18 cellular contexts compared by ENCODE assay signal in the genomic region with DNA sequence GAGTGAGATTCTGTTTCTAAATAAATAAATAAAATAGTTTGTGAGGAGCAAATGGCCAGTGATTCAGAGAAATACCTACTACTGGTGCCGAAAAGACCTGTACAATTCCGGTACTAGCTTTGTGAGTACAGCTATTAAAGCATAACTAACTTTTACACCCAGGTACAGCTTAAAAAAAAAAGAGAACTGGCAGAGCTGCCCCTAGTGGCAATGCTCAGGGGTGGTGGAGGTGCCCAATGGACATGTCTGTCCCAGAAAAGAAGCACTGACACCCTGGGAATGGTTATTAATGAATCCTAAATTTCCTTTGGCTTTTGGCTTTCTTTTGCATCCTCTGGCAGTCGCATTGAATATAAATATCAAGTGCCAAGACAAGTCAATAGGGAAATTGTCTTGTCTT.
DNase-seq lines count a peak whose midpoint lies in the region; ATAC-seq and TF ChIP-seq lines count a peak whose summit lies in the region.
"Had no signal": no experiment of that assay in that cellular context is flagged by ENCODE, and none has a peak within 500 bp of the region (broad histone marks: within the 10 kb centered on the region; RNA-seq: fewer than 3 reads in every experiment).

No MANE protein-coding gene starts in this region.

- no peaks in the 10 kb centered on the region for H3K9me3 ChIP-seq in A673 (ENCODE audit: low read depth, low read length, poor library complexity, severe bottlenecking)
- H3K9me3 ChIP-seq in HCT116 (ENCODE audit: control insufficient read depth in 1 of 2, insufficient read depth in 1 of 2, low read depth in 1 of 2, low read length in 2 of 2): no peaks in the 10 kb centered on the region
- no peaks in the 10 kb centered on the region for H3K9me3 ChIP-seq in mammary epithelial cell (replicated peaks; ENCODE audit: insufficient read depth, low read length)
- no peaks in the 10 kb centered on the region for H3K9me3 ChIP-seq in mucosa of descending colon
- H3K9me3 ChIP-seq: esophagus squamous epithelium had no signal

- H3K4me3 Mint-ChIP-seq in T-cell: no peak overlapping the region
- H3K4me3 Mint-ChIP-seq: activated naive CD8-positive, alpha-beta T cell treated with anti-CD3 and anti-CD28 coated beads, Interleukin-2, amount 10 ng/mL, durations not matched to agents 7 days and 5 days; WTC11 had no signal

- H3K4me3 ChIP-seq in A673 (ENCODE audit: low read depth, low read length, poor library complexity, severe bottlenecking) (no peak overlapping the region), HCT116 (replicated peaks in 1 of 2; ENCODE audit: low read depth in 1 of 2, low read length in 2 of 2) (no peak overlapping the region), mammary epithelial cell (replicated peaks in 1 of 3; ENCODE audit: insufficient read depth in 1 of 3, low read depth in 2 of 3, low read length in 3 of 3) (no peak overlapping the region), mucosa of descending colon (no peak overlapping the region)
- H3K4me3 ChIP-seq: esophagus squamous epithelium, GM23248, K562 had no signal

- no peaks in the 10 kb centered on the region for H3K9me3 Mint-ChIP-seq in activated naive CD4-positive, alpha-beta T cell treated with anti-CD3 and anti-CD28 coated beads, Interleukin-2, amount 50 U/mL, for 72 hours
- H3K9me3 Mint-ChIP-seq in T-cell: no peaks in the 10 kb centered on the region
- H3K9me3 Mint-ChIP-seq: activated naive CD8-positive, alpha-beta T cell treated with anti-CD3 and anti-CD28 coated beads, Interleukin-2, amount 10 ng/mL, durations not matched to agents 7 days and 5 days; WTC11 had no signal

- RAD21 ChIA-PET in HCT116 (lab: Charles Lee; ENCODE audit: low non-redundant PET in 1 of 2, low total read pairs in 2 of 2, uncharacterized antibody in 2 of 2, unreplicated experiment in 2 of 2): no interaction called here

- no peaks in the 10 kb centered on the region for H3K9me2 ChIP-seq in HCT116 (ENCODE audit: insufficient read depth)

- TF ChIP-seq POLR2A in HCT116 (IDR thresholded peaks at IDR 0.05; ENCODE audit: borderline replicate concordance, extremely low read depth, insufficient read depth, insufficient read length): no peak

- H3K27me3 Mint-ChIP-seq in T-cell: peaks cover 2 to 5% of the 10 kb centered on the region in 2 donors
- H3K27me3 Mint-ChIP-seq: activated naive CD8-positive, alpha-beta T cell treated with anti-CD3 and anti-CD28 coated beads, Interleukin-2, amount 10 ng/mL, durations not matched to agents 7 days and 5 days had no signal

- no TSS peak for BruUV-seq in A673 (replicated peaks; lab: Mats Ljungman, UMichigan)
- no TSS peak for BruUV-seq in HCT116 (replicated peaks; lab: Mats Ljungman, UMichigan)
- no TSS peak for BruUV-seq in mammary epithelial cell (replicated peaks; lab: Mats Ljungman, UMichigan)

- no peak overlapping the region for H3K4me2 ChIP-seq in HCT116 (ENCODE audit: low read length)
- no peak overlapping the region for H3K4me2 ChIP-seq in mammary epithelial cell (ENCODE audit: insufficient read depth, low read depth, low read length)

- peak; percentile 35; the same call in 1 of the 2 replicates for TF ChIP-seq CTCF in A673 (conservative IDR thresholded peaks at IDR 0.05; ENCODE audit: low read depth, low read length)
- peak in 2 of 3 experiments; percentile 59 to 76; a peak in 4 of 6 replicates for TF ChIP-seq CTCF in HCT116 (IDR thresholded peaks at IDR 0.05 in 2 of 3, conservative IDR thresholded peaks at IDR 0.05 in 1 of 3; ENCODE audit: borderline replicate concordance in 1 of 3, insufficient read depth in 1 of 3, low read depth in 2 of 3, low read length in 2 of 3)
- peak; percentile 42 to 51 for TF ChIP-seq CTCF in mammary epithelial cell (conservative IDR thresholded peaks at IDR 0.05 in 1 of 2, IDR thresholded peaks at IDR 0.05 in 1 of 2; ENCODE audit: extremely low read depth in 1 of 2, insufficient read depth in 1 of 2, low read depth in 1 of 2, low read length in 2 of 2)
- TF ChIP-seq CTCF in mucosa of descending colon (IDR thresholded peaks at IDR 0.05): no peak

- WGBS in mammary epithelial cell (ENCODE audit: low coverage, missing lambda C conversion rate): 71% methylated on average over 3 of the region's 3 CpGs

- H3K4me1 ChIP-seq in A673 (ENCODE audit: insufficient read depth, low read length, poor library complexity, severe bottlenecking): no peaks in the 10 kb centered on the region
- H3K4me1 ChIP-seq in HCT116 (ENCODE audit: control insufficient read depth in 1 of 2, insufficient read depth in 2 of 2, low read length in 2 of 2): peaks cover 0 to 10% of the 10 kb centered on the region in 2 experiments; a peak in 1 of 4 replicates
- H3K4me1 ChIP-seq in mammary epithelial cell (ENCODE audit: insufficient read depth, low read length): peaks cover 5% of the 10 kb centered on the region
- H3K4me1 ChIP-seq in mucosa of descending colon (ENCODE audit: low read depth): peaks cover 4% of the 10 kb centered on the region

- no peak overlapping the region for H3K27ac Mint-ChIP-seq in activated naive CD4-positive, alpha-beta T cell treated with anti-CD3 and anti-CD28 coated beads, Interleukin-2, amount 50 U/mL, for 72 hours
- H3K27ac Mint-ChIP-seq in T-cell: no peak overlapping the region
- H3K27ac Mint-ChIP-seq: activated naive CD8-positive, alpha-beta T cell treated with anti-CD3 and anti-CD28 coated beads, Interleukin-2, amount 10 ng/mL, durations not matched to agents 7 days and 5 days; WTC11 had no signal

- H3K27ac ChIP-seq in A673 (ENCODE audit: low read depth, low read length, poor library complexity, severe bottlenecking): no peak overlapping the region
- H3K27ac ChIP-seq in HCT116 (ENCODE audit: low read depth, low read length): no peak overlapping the region
- no peak overlapping the region for H3K27ac ChIP-seq in mammary epithelial cell (ENCODE audit: insufficient read depth, low read depth, low read length)
- H3K27ac ChIP-seq: GM23248 had no signal

- H3K79me2 ChIP-seq in HCT116 (ENCODE audit: insufficient read depth, low read length) (no peaks in the 10 kb centered on the region), mammary epithelial cell (ENCODE audit: insufficient read depth, low read length) (no peaks in the 10 kb centered on the region)

- DNase-seq in A673 (ENCODE audit: low spot score): no peak
- DNase-seq in HCT116 (ENCODE audit: low read depth, low spot score): peak; percentile 6
- no peak for DNase-seq in mammary epithelial cell
- DNase-seq in mucosa of descending colon: no peak
- DNase-seq in activated naive CD4-positive, alpha-beta T cell treated with anti-CD3 and anti-CD28 coated beads, Interleukin-2, amount 50 U/mL, for 72 hours (ENCODE audit: low spot score in 2 of 2): no peak
- no peak for DNase-seq in T-cell
- no peak for DNase-seq in NCI-H1048 (lab: John Stamatoyannopoulos, UW)
- DNase-seq: activated CD8-positive, alpha-beta memory T cell treated with anti-CD3 and anti-CD28 coated beads, Interleukin-2, amount 50 U/mL, for 4 hours; activated naive CD8-positive, alpha-beta T cell treated with anti-CD3 and anti-CD28 coated beads, Interleukin-2, amount 10 ng/mL, durations not matched to agents 7 days and 5 days; esophagus squamous epithelium; GM23248; NCI-H2107; NK-92 treated with Interleukin-12 subunit alpha and Interleukin-12 subunit beta, amount 100 ng/mL, for 24 hours; posterior cingulate gyrus; stimulated activated CD8-positive, alpha-beta memory T cell treated with anti-CD3 and anti-CD28 coated beads, Interleukin-4, amount 100 ng/mL, for 48 hours had no signal

- H4K20me1 ChIP-seq in HCT116 (ENCODE audit: insufficient read depth): no peaks in the 10 kb centered on the region
- H4K20me1 ChIP-seq in mammary epithelial cell (ENCODE audit: insufficient read depth, low read length): no peaks in the 10 kb centered on the region

- intact Hi-C loops in A673 (cut with micrococcal nuclease; ENCODE audit: unreplicated experiment) (no loop called here), HCT116 (cut with micrococcal nuclease) (no loop called here), mammary epithelial cell (cut with micrococcal nuclease) (loop anchor here (2.0 kb wide), 1 partner anchor 86 kb away; the partner anchor contains the start of gene LIPG), mucosa of descending colon (cut with DNase I, micrococcal nuclease) (no loop called here)

- H3K4me1 Mint-ChIP-seq in T-cell: peaks cover 0 to 4% (median 3%) of the 10 kb centered on the region in 3 donors
- H3K4me1 Mint-ChIP-seq: activated naive CD8-positive, alpha-beta T cell treated with anti-CD3 and anti-CD28 coated beads, Interleukin-2, amount 10 ng/mL, durations not matched to agents 7 days and 5 days had no signal

- no peak overlapping the region for H3K9ac ChIP-seq in HCT116 (ENCODE audit: low read length)
- no peak overlapping the region for H3K9ac ChIP-seq in mammary epithelial cell (ENCODE audit: insufficient read depth, low read length)
- H3K9ac ChIP-seq: GM23248 had no signal

- CTCF ChIA-PET in A673 (lab: Charles Lee): interaction anchor here (0.6 kb wide), 1 partner anchor 11 kb away, joined by 3 read pairs; no protein-coding TSS in a partner anchor
- CTCF ChIA-PET in HCT116 (lab: Charles Lee): interaction anchor here (0.6 to 0.9 kb wide), 6 partner anchors 9 to 89 kb away, joined by 3 to 4 read pairs (median 3); no protein-coding TSS in a partner anchor
- CTCF ChIA-PET in mammary epithelial cell (lab: Charles Lee; ENCODE audit: low non-redundant PET): interaction anchor here (0.5 to 0.6 kb wide), 3 partner anchors 120 to 1427 kb away, joined by 3 to 6 read pairs (median 3); no protein-coding TSS in a partner anchor
- CTCF ChIA-PET in T-cell (lab: Charles Lee): interaction anchor here in 1 of 2 donors (0.7 kb wide), 1 partner anchor 13 kb away, joined by 3 read pairs; no protein-coding TSS in a partner anchor

- in situ Hi-C loops in mammary epithelial cell (cut with MboI; ENCODE audit: low sequenced_read_pairs in 2 of 2): no loop called here

- H3K36me3 Mint-ChIP-seq in activated naive CD4-positive, alpha-beta T cell treated with anti-CD3 and anti-CD28 coated beads, Interleukin-2, amount 50 U/mL, for 72 hours: no peaks in the 10 kb centered on the region
- H3K36me3 Mint-ChIP-seq in T-cell: no peaks in the 10 kb centered on the region
- H3K36me3 Mint-ChIP-seq: activated naive CD8-positive, alpha-beta T cell treated with anti-CD3 and anti-CD28 coated beads, Interleukin-2, amount 10 ng/mL, durations not matched to agents 7 days and 5 days; WTC11 had no signal

- POLR2A ChIA-PET in A673 (lab: Charles Lee; ENCODE audit: low non-redundant PET) (no interaction called here), HCT116 (lab: Charles Lee) (interaction anchor here (1.3 kb wide), 1 partner anchor 162 kb away, joined by 3 read pairs; the partner anchor contains the start of gene C18orf32), T-cell (lab: Charles Lee) (no interaction called here)

- H2AFZ ChIP-seq in HCT116 (ENCODE audit: low read depth, low read length, poor library complexity, severe bottlenecking) (no peak overlapping the region), mammary epithelial cell (ENCODE audit: low read depth, low read length) (no peak overlapping the region)
- H2AFZ ChIP-seq: GM23248 had no signal

- H3K36me3 ChIP-seq in A673 (ENCODE audit: insufficient read depth, low read length, poor library complexity, severe bottlenecking) (no peaks in the 10 kb centered on the region), HCT116 (ENCODE audit: control insufficient read depth in 1 of 2, insufficient read depth in 2 of 2, low read length in 2 of 2) (no peaks in the 10 kb centered on the region), mammary epithelial cell (ENCODE audit: insufficient read depth, low read length) (no peaks in the 10 kb centered on the region), mucosa of descending colon (ENCODE audit: low read depth) (no peaks in the 10 kb centered on the region)
- H3K36me3 ChIP-seq: esophagus squamous epithelium had no signal

- H3K27me3 ChIP-seq in A673 (replicated peaks; ENCODE audit: insufficient read depth, low read depth, low read length, poor library complexity) (no peaks in the 10 kb centered on the region), HCT116 (ENCODE audit: insufficient read depth, low read length) (peaks cover 31% of the 10 kb centered on the region), mammary epithelial cell (ENCODE audit: insufficient read depth, low read length) (no peaks in the 10 kb centered on the region)

- dilution Hi-C loops in mammary epithelial cell (cut with HindIII; ENCODE audit: low sequenced_read_pairs): no loop called here

- ATAC-seq in HCT116: peak; percentile 74
- peak; percentile 26 for ATAC-seq in mucosa of descending colon
- ATAC-seq in activated naive CD4-positive, alpha-beta T cell treated with anti-CD3 and anti-CD28 coated beads, Interleukin-2, amount 50 U/mL, for 72 hours: no peak
- no peak for ATAC-seq in T-cell (replicated peaks in 1 of 4)
- no peak for ATAC-seq in HG03432 (IDR thresholded peaks at IDR 0.05; ENCODE audit: unreplicated experiment)
- ATAC-seq: K562, WTC11 had no signal

- 0 out of 2 replicates have a peak, but pooled peaks have one; percentile 24 for TF ChIP-seq RAD21 in HCT116 (IDR thresholded peaks at IDR 0.05; ENCODE audit: low read depth)

Comparison
In these comparisons a context has a peak if more than half of its experiments do, and no peak if none do; other contexts are left out.
1. ATAC-seq: peak in HCT116 (single experiment) and mucosa of descending colon (single experiment); none in activated naive CD4-positive, alpha-beta T cell treated with anti-CD3 and anti-CD28 coated beads, Interleukin-2, amount 50 U/mL, for 72 hours (0 of 2), T-cell (0 of 4) and HG03432 (single experiment).